In genomic region chr14:61524211-61524806, GRCh38 we compare ENCODE assay signal across 8 cellular contexts.
A peak's percentile ranks its signal among the peaks of the same experiment; 100 is the strongest.
DNase-seq lines count a peak whose midpoint lies in the region; TF ChIP-seq lines count a peak whose summit lies in the region.

No MANE protein-coding gene starts in this region.

- H3K27ac Mint-ChIP-seq in activated naive CD4-positive, alpha-beta T cell treated with anti-CD3 and anti-CD28 coated beads for 36 hours = peak overlapping the region; percentile 94
- peak overlapping the region; percentile 89 for H3K27ac Mint-ChIP-seq in activated T-helper 1 cell treated with anti-CD3 and anti-CD28 coated beads, Interleukin-12 subunit alpha, Interleukin-12 subunit beta, Interleukin-2, Interleukin-4 antibody, amounts not matched to agents 30 ng/mL and 10 ng/mL and 1 ng/mL, durations not matched to agents 14 hours and 24 hours and 36 hours
- H3K27ac Mint-ChIP-seq in immature natural killer cell (peak overlapping the region; percentile 94 to 100 (median 95)), type B pancreatic cell (peak overlapping the region; percentile 94)

- peaks cover 45% of the 10 kb centered on the region for H3K36me3 Mint-ChIP-seq in activated naive CD4-positive, alpha-beta T cell treated with anti-CD3 and anti-CD28 coated beads for 36 hours (ENCODE audit: low read depth)
- peaks cover 52% of the 10 kb centered on the region for H3K36me3 Mint-ChIP-seq in activated T-helper 1 cell treated with anti-CD3 and anti-CD28 coated beads, Interleukin-12 subunit alpha, Interleukin-12 subunit beta, Interleukin-2, Interleukin-4 antibody, amounts not matched to agents 30 ng/mL and 10 ng/mL and 1 ng/mL, durations not matched to agents 14 hours and 24 hours and 36 hours (ENCODE audit: low read depth)
- peaks cover 20 to 26% (median 21%) of the 10 kb centered on the region in 3 donors for H3K36me3 Mint-ChIP-seq in immature natural killer cell
- peaks cover 5% of the 10 kb centered on the region for H3K36me3 Mint-ChIP-seq in type B pancreatic cell

- H3K4me1 Mint-ChIP-seq in activated naive CD4-positive, alpha-beta T cell treated with anti-CD3 and anti-CD28 coated beads for 36 hours (ENCODE audit: low read depth) = peaks cover 88% of the 10 kb centered on the region
- H3K4me1 Mint-ChIP-seq in activated T-helper 1 cell treated with anti-CD3 and anti-CD28 coated beads, Interleukin-12 subunit alpha, Interleukin-12 subunit beta, Interleukin-2, Interleukin-4 antibody, amounts not matched to agents 30 ng/mL and 10 ng/mL and 1 ng/mL, durations not matched to agents 14 hours and 24 hours and 36 hours (ENCODE audit: low read depth) = peaks cover 75% of the 10 kb centered on the region
- H3K4me1 Mint-ChIP-seq in immature natural killer cell (peaks cover 93 to 100% of the 10 kb centered on the region in 2 donors), type B pancreatic cell (ENCODE audit: unreplicated experiment) (peaks cover 49% of the 10 kb centered on the region)

- no peaks in the 10 kb centered on the region for H3K9me3 Mint-ChIP-seq in activated naive CD4-positive, alpha-beta T cell treated with anti-CD3 and anti-CD28 coated beads for 36 hours
- peaks cover 9% of the 10 kb centered on the region for H3K9me3 Mint-ChIP-seq in activated T-helper 1 cell treated with anti-CD3 and anti-CD28 coated beads, Interleukin-12 subunit alpha, Interleukin-12 subunit beta, Interleukin-2, Interleukin-4 antibody, amounts not matched to agents 30 ng/mL and 10 ng/mL and 1 ng/mL, durations not matched to agents 14 hours and 24 hours and 36 hours
- H3K9me3 Mint-ChIP-seq in immature natural killer cell (no peaks in the 10 kb centered on the region), type B pancreatic cell (peaks cover 7% of the 10 kb centered on the region)

- no peak for TF ChIP-seq CTCF in type B pancreatic cell (conservative IDR thresholded peaks at IDR 0.05)

- CTCF ChIA-PET in activated naive CD4-positive, alpha-beta T cell treated with anti-CD3 and anti-CD28 coated beads for 36 hours (lab: Charles Lee) = interaction anchor here (1.1 to 6.7 kb wide), 6 partner anchors 8 to 182 kb away, joined by 3 to 46 read pairs (median 4); no protein-coding TSS in a partner anchor

- DNase-seq in activated naive CD4-positive, alpha-beta T cell treated with anti-CD3 and anti-CD28 coated beads for 36 hours = no peak
- DNase-seq in activated naive CD4-positive, alpha-beta T cell treated with Interleukin-2 at 50 U/mL for 16 hours = no peak
- no peak for DNase-seq in activated T-helper 1 cell treated with anti-CD3 and anti-CD28 coated beads, Interleukin-12 subunit alpha, Interleukin-12 subunit beta, Interleukin-2, Interleukin-4 antibody, amounts not matched to agents 30 ng/mL and 10 ng/mL and 1 ng/mL, durations not matched to agents 14 hours and 24 hours and 36 hours (ENCODE audit: low spot score)
- no peak for DNase-seq in immature natural killer cell
- no peak for DNase-seq in type B pancreatic cell (ENCODE audit: extremely low spot score, unreplicated experiment)
- no peak for DNase-seq in stimulated activated CD4-positive, alpha-beta T cell treated with anti-CD3 and anti-CD28 coated beads, Interleukin-2, amount 100 ng/mL, for 24 hours
- DNase-seq in NCI-H1694 (lab: John Stamatoyannopoulos, UW) = no peak
- no peak for DNase-seq in T1000 (lab: John Stamatoyannopoulos, UW)

- intact Hi-C loops in activated naive CD4-positive, alpha-beta T cell treated with anti-CD3 and anti-CD28 coated beads for 36 hours (cut with micrococcal nuclease) = no loop called here
- intact Hi-C loops in activated T-helper 1 cell treated with anti-CD3 and anti-CD28 coated beads, Interleukin-12 subunit alpha, Interleukin-12 subunit beta, Interleukin-2, Interleukin-4 antibody, amounts not matched to agents 30 ng/mL and 10 ng/mL and 1 ng/mL, durations not matched to agents 14 hours and 24 hours and 36 hours (cut with micrococcal nuclease) = loop anchor here (2.0 kb wide), 1 partner anchor 38 kb away; no protein-coding TSS in a partner anchor

- H3K27me3 Mint-ChIP-seq in activated naive CD4-positive, alpha-beta T cell treated with anti-CD3 and anti-CD28 coated beads for 36 hours (ENCODE audit: low read depth) = no peaks in the 10 kb centered on the region
- no peaks in the 10 kb centered on the region for H3K27me3 Mint-ChIP-seq in activated T-helper 1 cell treated with anti-CD3 and anti-CD28 coated beads, Interleukin-12 subunit alpha, Interleukin-12 subunit beta, Interleukin-2, Interleukin-4 antibody, amounts not matched to agents 30 ng/mL and 10 ng/mL and 1 ng/mL, durations not matched to agents 14 hours and 24 hours and 36 hours (ENCODE audit: insufficient read depth)
- H3K27me3 Mint-ChIP-seq in immature natural killer cell (ENCODE audit: low read depth in 3 of 3) (peaks cover 16 to 41% (median 39%) of the 10 kb centered on the region in 3 donors), type B pancreatic cell (no peaks in the 10 kb centered on the region)

- no peak overlapping the region for H3K4me3 Mint-ChIP-seq in activated naive CD4-positive, alpha-beta T cell treated with anti-CD3 and anti-CD28 coated beads for 36 hours
- peak overlapping the region; percentile 64 for H3K4me3 Mint-ChIP-seq in activated T-helper 1 cell treated with anti-CD3 and anti-CD28 coated beads, Interleukin-12 subunit alpha, Interleukin-12 subunit beta, Interleukin-2, Interleukin-4 antibody, amounts not matched to agents 30 ng/mL and 10 ng/mL and 1 ng/mL, durations not matched to agents 14 hours and 24 hours and 36 hours
- H3K4me3 Mint-ChIP-seq in immature natural killer cell = peak overlapping the region; percentile 36 to 84 (median 63)
- peak overlapping the region; percentile 31 for H3K4me3 Mint-ChIP-seq in type B pancreatic cell
